2 cellular contexts compared by ENCODE assay signal in the genomic region with DNA sequence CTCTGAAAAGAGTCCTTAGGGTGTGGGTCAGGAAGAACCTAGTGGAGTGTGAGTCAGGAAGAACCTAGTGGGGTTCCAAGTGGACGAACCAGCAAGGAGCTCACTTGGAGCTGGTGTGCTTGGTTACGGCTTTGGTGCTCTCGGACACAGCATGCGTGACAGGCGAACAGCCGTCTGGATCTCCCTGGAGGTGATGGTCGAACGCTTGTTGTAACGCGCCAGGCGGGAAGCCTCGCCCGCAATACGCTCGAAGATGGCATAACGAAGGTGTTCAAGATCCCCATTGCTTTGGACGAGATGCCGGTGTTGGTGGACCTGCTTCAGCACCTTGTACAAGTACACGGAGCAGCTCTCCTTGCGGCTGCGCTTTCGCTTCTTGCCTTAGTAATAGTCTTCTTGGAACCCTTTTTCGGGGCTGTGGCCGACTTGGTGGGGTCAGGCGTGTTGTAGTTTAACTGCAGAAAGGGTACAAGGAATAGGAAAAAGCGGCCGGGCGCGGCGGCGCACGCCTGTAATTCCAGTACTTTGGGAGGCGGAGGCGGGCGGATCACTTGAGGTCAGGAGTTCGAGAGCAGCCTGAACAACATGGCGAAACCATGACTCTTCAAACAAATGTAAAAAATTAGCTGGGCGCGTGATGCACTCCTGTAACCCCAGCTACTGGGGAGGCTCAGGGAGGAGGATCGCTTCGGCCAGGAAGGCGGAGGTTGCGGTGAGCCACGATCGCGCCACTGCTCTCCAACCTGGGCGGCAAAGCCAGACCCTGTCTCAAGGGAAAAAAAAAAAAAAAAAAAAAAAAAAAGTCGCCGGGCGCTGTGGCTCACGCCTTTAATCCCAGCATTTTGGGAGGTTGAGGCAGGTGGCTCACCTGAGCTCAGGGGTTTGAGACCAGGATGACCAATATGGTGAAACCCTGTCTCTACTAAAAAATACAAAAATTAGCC.
A peak's percentile ranks its signal among the peaks of the same experiment; 100 is the strongest.
TF ChIP-seq lines count a peak whose summit lies in the region.

No MANE protein-coding gene starts in this region.

TF ChIP-seq in IMR-90, 13 proteins besides CTCF, POLR2A, EP300 and RAD21:
- TF ChIP-seq NFE2L2 (IDR thresholded peaks at IDR 0.05; ENCODE audit: low read depth, low read length) = no peak
- no peak for TF ChIP-seq MAFK (IDR thresholded peaks at IDR 0.05; ENCODE audit: low read depth, low read length)
- TF ChIP-seq RCOR1 (IDR thresholded peaks at IDR 0.05; ENCODE audit: insufficient replicate concordance, low read length) = peak; percentile 32
- no peak for TF ChIP-seq MAZ (IDR thresholded peaks at IDR 0.05; ENCODE audit: borderline replicate concordance, low read depth, low read length)
- TF ChIP-seq FOS (IDR thresholded peaks at IDR 0.05; ENCODE audit: low read depth, low read length) = no peak
- TF ChIP-seq CEBPB (IDR thresholded peaks at IDR 0.05; ENCODE audit: low read depth, low read length) = no peak
- no peak for TF ChIP-seq MXI1 (IDR thresholded peaks at IDR 0.05; ENCODE audit: borderline replicate concordance, low read depth, low read length)
- TF ChIP-seq, protein P1, sequence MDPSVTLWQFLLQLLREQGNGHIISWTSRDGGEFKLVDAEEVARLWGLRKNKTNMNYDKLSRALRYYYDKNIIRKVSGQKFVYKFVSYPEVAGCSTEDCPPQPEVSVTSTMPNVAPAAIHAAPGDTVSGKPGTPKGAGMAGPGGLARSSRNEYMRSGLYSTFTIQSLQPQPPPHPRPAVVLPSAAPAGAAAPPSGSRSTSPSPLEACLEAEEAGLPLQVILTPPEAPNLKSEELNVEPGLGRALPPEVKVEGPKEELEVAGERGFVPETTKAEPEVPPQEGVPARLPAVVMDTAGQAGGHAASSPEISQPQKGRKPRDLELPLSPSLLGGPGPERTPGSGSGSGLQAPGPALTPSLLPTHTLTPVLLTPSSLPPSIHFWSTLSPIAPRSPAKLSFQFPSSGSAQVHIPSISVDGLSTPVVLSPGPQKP (IDR thresholded peaks at IDR 0.05; ENCODE audit: borderline replicate concordance, low read depth, low read length) = no peak

TF ChIP-seq in GM12878, 131 proteins besides CTCF, POLR2A, EP300 and RAD21:
- TF ChIP-seq RCOR1 (conservative IDR thresholded peaks at IDR 0.05; ENCODE audit: low read depth, low read length) (no peak), SUZ12 (IDR thresholded peaks at IDR 0.05; ENCODE audit: unreplicated experiment) (no peak), RUNX3 (IDR thresholded peaks at IDR 0.05; ENCODE audit: low read length) (peak; percentile 64), STAT1 (conservative IDR thresholded peaks at IDR 0.05) (no peak), YY1 (IDR thresholded peaks at IDR 0.05; ENCODE audit: low read depth, low read length) (peak; percentile 50), SUPT20H (IDR thresholded peaks at IDR 0.05; ENCODE audit: borderline replicate concordance, control insufficient read depth, low read depth, low read length) (no peak), CHD1 (IDR thresholded peaks at IDR 0.05; ENCODE audit: low read depth, low read length) (peak; percentile 60; the same call in 1 of the 2 replicates), KLF5 (IDR thresholded peaks at IDR 0.05; ENCODE audit: partially characterized antibody) (no peak), LARP7 (IDR thresholded peaks at IDR 0.05) (peak; percentile 38; the same call in 1 of the 2 replicates), MLLT1 (IDR thresholded peaks at IDR 0.05) (0 out of 2 replicates have a peak, but pooled peaks have one; percentile 15), KAT2A (conservative IDR thresholded peaks at IDR 0.05; ENCODE audit: control insufficient read depth, low read depth, low read length) (no peak), EED (IDR thresholded peaks at IDR 0.05; ENCODE audit: low read depth) (peak; percentile 38), BCL11A (IDR thresholded peaks at IDR 0.05; ENCODE audit: low read depth, low read length) (no peak), IKZF1 (conservative IDR thresholded peaks at IDR 0.05) (peak; percentile 20; the same call in 1 of the 2 replicates), MEF2B (IDR thresholded peaks at IDR 0.05; ENCODE audit: partially characterized antibody, poor library complexity, severe bottlenecking) (peak; percentile 62)
- TF ChIP-seq, protein P2, sequence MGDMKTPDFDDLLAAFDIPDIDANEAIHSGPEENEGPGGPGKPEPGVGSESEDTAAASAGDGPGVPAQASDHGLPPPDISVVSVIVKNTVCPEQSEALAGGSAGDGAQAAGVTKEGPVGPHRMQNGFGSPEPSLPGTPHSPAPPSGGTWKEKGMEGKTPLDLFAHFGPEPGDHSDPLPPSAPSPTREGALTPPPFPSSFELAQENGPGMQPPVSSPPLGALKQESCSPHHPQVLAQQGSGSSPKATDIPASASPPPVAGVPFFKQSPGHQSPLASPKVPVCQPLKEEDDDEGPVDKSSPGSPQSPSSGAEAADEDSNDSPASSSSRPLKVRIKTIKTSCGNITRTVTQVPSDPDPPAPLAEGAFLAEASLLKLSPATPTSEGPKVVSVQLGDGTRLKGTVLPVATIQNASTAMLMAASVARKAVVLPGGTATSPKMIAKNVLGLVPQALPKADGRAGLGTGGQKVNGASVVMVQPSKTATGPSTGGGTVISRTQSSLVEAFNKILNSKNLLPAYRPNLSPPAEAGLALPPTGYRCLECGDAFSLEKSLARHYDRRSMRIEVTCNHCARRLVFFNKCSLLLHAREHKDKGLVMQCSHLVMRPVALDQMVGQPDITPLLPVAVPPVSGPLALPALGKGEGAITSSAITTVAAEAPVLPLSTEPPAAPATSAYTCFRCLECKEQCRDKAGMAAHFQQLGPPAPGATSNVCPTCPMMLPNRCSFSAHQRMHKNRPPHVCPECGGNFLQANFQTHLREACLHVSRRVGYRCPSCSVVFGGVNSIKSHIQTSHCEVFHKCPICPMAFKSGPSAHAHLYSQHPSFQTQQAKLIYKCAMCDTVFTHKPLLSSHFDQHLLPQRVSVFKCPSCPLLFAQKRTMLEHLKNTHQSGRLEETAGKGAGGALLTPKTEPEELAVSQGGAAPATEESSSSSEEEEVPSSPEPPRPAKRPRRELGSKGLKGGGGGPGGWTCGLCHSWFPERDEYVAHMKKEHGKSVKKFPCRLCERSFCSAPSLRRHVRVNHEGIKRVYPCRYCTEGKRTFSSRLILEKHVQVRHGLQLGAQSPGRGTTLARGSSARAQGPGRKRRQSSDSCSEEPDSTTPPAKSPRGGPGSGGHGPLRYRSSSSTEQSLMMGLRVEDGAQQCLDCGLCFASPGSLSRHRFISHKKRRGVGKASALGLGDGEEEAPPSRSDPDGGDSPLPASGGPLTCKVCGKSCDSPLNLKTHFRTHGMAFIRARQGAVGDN (IDR thresholded peaks at IDR 0.05) = no peak
TF ChIP-seq in GM12878: peak in this region for 8.
